In genomic region chr11:79461144-79461543, GRCh38 we compare ENCODE assay signal across 9 cellular contexts. TPM values are rescaled to one million over a fixed set of nuclear protein-coding genes. Genes with fewer than 3 reads are reported as not detected.
DNase-seq lines count a peak whose midpoint lies in the region; ATAC-seq and TF ChIP-seq lines count a peak whose summit lies in the region.
"Had no signal": no experiment of that assay in that cellular context is flagged by ENCODE, and none has a peak within 500 bp of the region (broad histone marks: within the 10 kb centered on the region; RNA-seq: fewer than 3 reads in every experiment).

No MANE protein-coding gene starts in this region.

- CTCF ChIA-PET in activated B cell treated with CpG ODN at 0.5 μM for 24 hours (lab: Charles Lee): no interaction called here
- CTCF ChIA-PET in activated naive CD4-positive, alpha-beta T cell treated with anti-CD3 and anti-CD28 coated beads for 36 hours (lab: Charles Lee): interaction anchor here (0.6 kb wide), 1 partner anchor 1096 kb away, joined by 3 read pairs; no protein-coding TSS in a partner anchor

- no peaks in the 10 kb centered on the region for H3K36me3 Mint-ChIP-seq in activated B cell treated with CpG ODN at 0.5 μM for 24 hours (ENCODE audit: low read depth)
- no peaks in the 10 kb centered on the region for H3K36me3 Mint-ChIP-seq in activated naive CD4-positive, alpha-beta T cell treated with anti-CD3 and anti-CD28 coated beads for 36 hours (ENCODE audit: low read depth)

- no peaks in the 10 kb centered on the region for H3K9me3 ChIP-seq in colonic mucosa
- H3K9me3 ChIP-seq: SJSA1 had no signal

- H3K9me3 Mint-ChIP-seq in activated B cell treated with CpG ODN at 0.5 μM for 24 hours: no peaks in the 10 kb centered on the region
- no peaks in the 10 kb centered on the region for H3K9me3 Mint-ChIP-seq in activated naive CD4-positive, alpha-beta T cell treated with anti-CD3 and anti-CD28 coated beads for 36 hours

- ATAC-seq in HG03108 (IDR thresholded peaks at IDR 0.05; ENCODE audit: unreplicated experiment): peak; percentile 63
- peak; percentile 45 for ATAC-seq in activated B cell treated with CpG ODN at 0.5 μM for 24 hours (ENCODE audit: low read depth)
- no peak for ATAC-seq in activated CD4-positive, CD25-positive, alpha-beta regulatory T cell treated with anti-CD3 and anti-CD28 coated beads, Interleukin-2, amount 50 U/mL, for 24 hours

- H3K4me3 Mint-ChIP-seq in activated B cell treated with CpG ODN at 0.5 μM for 24 hours: no peak overlapping the region
- no peak overlapping the region for H3K4me3 Mint-ChIP-seq in activated naive CD4-positive, alpha-beta T cell treated with anti-CD3 and anti-CD28 coated beads for 36 hours

- H3K4me3 ChIP-seq in GM12875 (ENCODE audit: low read depth, low read length) (no peak overlapping the region), colonic mucosa (no peak overlapping the region)
- H3K4me3 ChIP-seq: SJSA1 had no signal

- no peaks in the 10 kb centered on the region for H3K4me1 Mint-ChIP-seq in activated B cell treated with CpG ODN at 0.5 μM for 24 hours
- H3K4me1 Mint-ChIP-seq in activated naive CD4-positive, alpha-beta T cell treated with anti-CD3 and anti-CD28 coated beads for 36 hours (ENCODE audit: low read depth): no peaks in the 10 kb centered on the region

- TF ChIP-seq CTCF in GM12875 (IDR thresholded peaks at IDR 0.05; ENCODE audit: borderline replicate concordance, insufficient read depth, low read depth, low read length) (peak; percentile 39; the same call in 1 of the 2 replicates), activated B cell treated with CpG ODN at 0.5 μM for 24 hours (IDR thresholded peaks at IDR 0.05) (no peak), colonic mucosa (IDR thresholded peaks at IDR 0.05) (no peak)

- intact Hi-C loops in activated B cell treated with CpG ODN at 0.5 μM for 24 hours (cut with micrococcal nuclease) (loop anchor here (1.0 kb wide), 1 partner anchor 32 kb away; no protein-coding TSS in a partner anchor), colonic mucosa (cut with DNase I) (no loop called here)
- intact Hi-C loops in activated naive CD4-positive, alpha-beta T cell treated with anti-CD3 and anti-CD28 coated beads for 36 hours (cut with micrococcal nuclease): no loop called here

- no peak overlapping the region for H3K27ac Mint-ChIP-seq in activated B cell treated with CpG ODN at 0.5 μM for 24 hours
- H3K27ac Mint-ChIP-seq in activated naive CD4-positive, alpha-beta T cell treated with anti-CD3 and anti-CD28 coated beads for 36 hours: no peak overlapping the region

- H3K27me3 Mint-ChIP-seq in activated B cell treated with CpG ODN at 0.5 μM for 24 hours: peaks cover 12% of the 10 kb centered on the region
- peaks cover 13% of the 10 kb centered on the region for H3K27me3 Mint-ChIP-seq in activated naive CD4-positive, alpha-beta T cell treated with anti-CD3 and anti-CD28 coated beads for 36 hours (ENCODE audit: low read depth)

- POLR2A ChIA-PET in activated B cell treated with CpG ODN at 0.5 μM for 24 hours (lab: Charles Lee): no interaction called here

- no peaks in the 10 kb centered on the region for H3K27me3 ChIP-seq in colonic mucosa
- H3K27me3 ChIP-seq: SJSA1 had no signal

- H3K36me3 ChIP-seq in colonic mucosa: no peaks in the 10 kb centered on the region
- H3K36me3 ChIP-seq: SJSA1 had no signal

- DNase-seq in activated B cell treated with CpG ODN at 0.5 μM for 24 hours: no peak
- DNase-seq in left kidney (ENCODE audit: low read depth, low spot score): peak; percentile 74
- no peak for DNase-seq in activated naive CD4-positive, alpha-beta T cell treated with anti-CD3 and anti-CD28 coated beads for 36 hours
- no peak for DNase-seq in stimulated activated naive CD4-positive, alpha-beta T cell (lab: John Stamatoyannopoulos, UW)
- no peak for DNase-seq in colonic mucosa

- no peak overlapping the region for H3K27ac ChIP-seq in colonic mucosa
- H3K27ac ChIP-seq: SJSA1 had no signal

- H3K4me1 ChIP-seq in colonic mucosa: no peaks in the 10 kb centered on the region
- H3K4me1 ChIP-seq: SJSA1 had no signal

- H3K9ac ChIP-seq in colonic mucosa (ENCODE audit: low read depth in 2 of 2, low read length in 2 of 2): no peak overlapping the region

RNA-seq across cellular contexts. Expression of gene TENM4, which starts 20.3 kb away (rescaled TPM):
- total RNA-seq in activated B cell treated with CpG ODN at 0.5 μM for 24 hours (1.9 and 2.4 TPM in 2 replicates), colonic mucosa (1 to 10 TPM in 1 of 2 donors, under 1 TPM in 1; 0.48 to 1.2 TPM)
- not detected for total RNA-seq in activated naive CD4-positive, alpha-beta T cell treated with anti-CD3 and anti-CD28 coated beads for 36 hours
- total RNA-seq: SJSA1 had no signal

Comparison
In these comparisons a context has a peak if more than half of its experiments do, and no peak if none do; other contexts are left out.
1. ATAC-seq: peak in HG03108 (single experiment) and activated B cell treated with CpG ODN at 0.5 μM for 24 hours (single experiment); none in activated CD4-positive, CD25-positive, alpha-beta regulatory T cell treated with anti-CD3 and anti-CD28 coated beads, Interleukin-2, amount 50 U/mL, for 24 hours (0 of 2).